17 cellular contexts compared by ENCODE assay signal in genomic region chr7:6167004-6167551, GRCh38.
A peak's percentile ranks its signal among the peaks of the same experiment; 100 is the strongest.
DNase-seq lines count a peak whose midpoint lies in the region; ATAC-seq and TF ChIP-seq lines count a peak whose summit lies in the region.
"Had no signal": no experiment of that assay in that cellular context is flagged by ENCODE, and none has a peak within 500 bp of the region (broad histone marks: within the 10 kb centered on the region; RNA-seq: fewer than 3 reads in every experiment).

No MANE protein-coding gene starts in this region.

- H3K27me3 Mint-ChIP-seq in H9 (ENCODE audit: low read depth) = no peaks in the 10 kb centered on the region; the same call in none of the 2 replicates
- no peaks in the 10 kb centered on the region for H3K27me3 Mint-ChIP-seq in activated CD8-positive, alpha-beta T cell treated with anti-CD3 and anti-CD28 coated beads for 36 hours

- H4K5ac ChIP-seq in H9 (ENCODE audit: insufficient read length, low read depth, low read length) = no peak overlapping the region

- H3K79me1 ChIP-seq in H9 (ENCODE audit: insufficient read depth, low read depth, low read length, poor library complexity, severe bottlenecking) = no peaks in the 10 kb centered on the region

- no peak overlapping the region for H2BK12ac ChIP-seq in H9 (ENCODE audit: insufficient read length, low read depth, low read length)

- H3K36me3 ChIP-seq in left ventricle myocardium inferior (peaks cover 63% of the 10 kb centered on the region), skeletal muscle tissue (ENCODE audit: control insufficient read depth in 3 of 3, insufficient read depth in 3 of 3, low read length in 3 of 3) (peaks cover 26 to 44% (median 28%) of the 10 kb centered on the region in 3 donors)

- H4K91ac ChIP-seq in H9 (ENCODE audit: insufficient read length, low read depth, low read length) = no peak overlapping the region

- H2BK5ac ChIP-seq in H9 (ENCODE audit: insufficient read length, low read length) = no peak overlapping the region

- no peak overlapping the region for H4K8ac ChIP-seq in H9 (replicated peaks; ENCODE audit: insufficient read length, low read depth, low read length)

- DNase-seq in H9 (no peak), left ventricle myocardium inferior (peak; percentile 62), CD1c-positive myeloid dendritic cell (ENCODE audit: extremely low spot score) (no peak)
- no peak for DNase-seq in activated CD8-positive, alpha-beta T cell treated with anti-CD3 and anti-CD28 coated beads for 36 hours
- DNase-seq: activated CD8-positive, alpha-beta memory T cell treated with anti-CD3 and anti-CD28 coated beads for 24 hours; activated gamma-delta T cell; hypothalamus; left colon; NCI-H1105 treated with DMSO at 0.1 percent for 48 hours; NCI-H526 treated with DMSO at 0.1 percent for 48 hours; PC-9; stimulated activated CD4-positive, alpha-beta T cell treated with anti-CD3 and anti-CD28 coated beads, Interleukin-2, amount 100 ng/mL, for 24 hours had no signal

- no CpG with 5 or more reads among the region's 13 CpGs for WGBS in H9 (ENCODE audit: extremely low coverage, insufficient read length, low lambda C conversion rate)

- TF ChIP-seq CTCF in H9 (conservative IDR thresholded peaks at IDR 0.05) = no peak
- TF ChIP-seq CTCF in left ventricle myocardium inferior (IDR thresholded peaks at IDR 0.05; ENCODE audit: borderline replicate concordance) = no peak
- TF ChIP-seq CTCF in activated CD8-positive, alpha-beta T cell treated with anti-CD3 and anti-CD28 coated beads for 36 hours (IDR thresholded peaks at IDR 0.05) = no peak

- no peak overlapping the region for H3K23ac ChIP-seq in H9 (ENCODE audit: insufficient read length, low read depth, low read length)

- intact Hi-C loops in left ventricle myocardium inferior (cut with micrococcal nuclease) = loop anchor here (5.0 kb wide), 1 partner anchor 105 kb away; the partner anchor contains the start of gene CYTH3
- intact Hi-C loops in activated CD8-positive, alpha-beta T cell treated with anti-CD3 and anti-CD28 coated beads for 36 hours (cut with micrococcal nuclease) = loop anchor here (10.0 kb wide), 1 partner anchor 158 kb away; no protein-coding TSS in a partner anchor

- H3K4me3 ChIP-seq in left ventricle myocardium inferior (peak overlapping the region; percentile 13), skeletal muscle tissue (ENCODE audit: low read length in 3 of 3) (no peak overlapping the region)
- H3K4me3 ChIP-seq: PC-9 had no signal

- H2BK120ac ChIP-seq in H9 (ENCODE audit: low read depth, low read length, poor library complexity, severe bottlenecking) = no peak overlapping the region

- no peaks in the 10 kb centered on the region for H3K79me2 ChIP-seq in H9 (ENCODE audit: insufficient read depth, low read length)

- no peak overlapping the region; the same call in 1 of the 2 replicates for H3K14ac ChIP-seq in H9 (ENCODE audit: insufficient read depth, low read length)

- H3K27ac ChIP-seq in H9 (ENCODE audit: insufficient read length, low read depth, low read length) (no peak overlapping the region), left ventricle myocardium inferior (replicated peaks) (peak overlapping the region; percentile 74), skeletal muscle tissue (ENCODE audit: low read depth, low read length) (no peak overlapping the region)
- H3K27ac ChIP-seq: KMS-11, PC-9, VCaP had no signal

- H3K4me1 ChIP-seq in H9 (ENCODE audit: insufficient read depth, low read length) (peaks cover 2% of the 10 kb centered on the region; the same call in 1 of the 2 replicates), left ventricle myocardium inferior (peaks cover 92% of the 10 kb centered on the region), skeletal muscle tissue (ENCODE audit: control insufficient read depth in 3 of 3, insufficient read depth in 3 of 3, low read length in 3 of 3) (peaks cover 12 to 27% (median 20%) of the 10 kb centered on the region in 3 donors)

- no peak overlapping the region; a peak in 1 of 5 replicates for H3K4me3 Mint-ChIP-seq in H9
- no peak overlapping the region for H3K4me3 Mint-ChIP-seq in activated CD8-positive, alpha-beta T cell treated with anti-CD3 and anti-CD28 coated beads for 36 hours

- POLR2A ChIA-PET in activated CD8-positive, alpha-beta T cell treated with anti-CD3 and anti-CD28 coated beads for 36 hours (lab: Charles Lee) = no interaction called here

- H3K18ac ChIP-seq in H9 (ENCODE audit: insufficient read length, low read depth, low read length) = no peak overlapping the region

- H3K27ac Mint-ChIP-seq in H9 = peak overlapping the region; percentile 83 to 92 (median 89); a peak in 6 of 7 replicates
- H3K27ac Mint-ChIP-seq in activated CD8-positive, alpha-beta T cell treated with anti-CD3 and anti-CD28 coated beads for 36 hours = no peak overlapping the region

- H3K9me3 Mint-ChIP-seq in H9 = no peaks in the 10 kb centered on the region
- no peaks in the 10 kb centered on the region for H3K9me3 Mint-ChIP-seq in activated CD8-positive, alpha-beta T cell treated with anti-CD3 and anti-CD28 coated beads for 36 hours

- H3K27me3 ChIP-seq in H9 (ENCODE audit: insufficient read depth, low read length) (no peaks in the 10 kb centered on the region), left ventricle myocardium inferior (ENCODE audit: low read depth) (no peaks in the 10 kb centered on the region), skeletal muscle tissue (ENCODE audit: control insufficient read depth in 3 of 3, insufficient read depth in 3 of 3, low read length in 3 of 3) (no peaks in the 10 kb centered on the region)

- H3K9ac ChIP-seq in H9 (ENCODE audit: extremely low read depth, insufficient read length, low read length) (no peak overlapping the region), skeletal muscle tissue (ENCODE audit: low read depth in 1 of 3, low read length in 3 of 3) (peak overlapping the region in 2 of 3 donors; percentile 7 to 28)
- H3K9ac ChIP-seq: KMS-11 had no signal

- H3K4ac ChIP-seq in H9 (ENCODE audit: low read depth, low read length) = no peak overlapping the region

- peaks cover 5 to 13% (median 5%) of the 10 kb centered on the region in 3 experiments; a peak in 6 of 7 replicates for H3K36me3 Mint-ChIP-seq in H9 (ENCODE audit: insufficient read depth in 1 of 3, low read depth in 3 of 3)
- no peaks in the 10 kb centered on the region for H3K36me3 Mint-ChIP-seq in activated CD8-positive, alpha-beta T cell treated with anti-CD3 and anti-CD28 coated beads for 36 hours (ENCODE audit: low read depth)

- no peaks in the 10 kb centered on the region for H4K20me1 ChIP-seq in H9 (ENCODE audit: control insufficient read depth, insufficient read depth, insufficient read length)

- CTCF ChIA-PET in activated CD8-positive, alpha-beta T cell treated with anti-CD3 and anti-CD28 coated beads for 36 hours (lab: Charles Lee) = interaction anchor here (3.1 kb wide), 1 partner anchor 156 kb away, joined by 7 read pairs; no protein-coding TSS in a partner anchor

- H2AFZ ChIP-seq in H9 (ENCODE audit: low read length) = no peak overlapping the region
- H2AFZ ChIP-seq: PC-9 had no signal

- H3K4me1 Mint-ChIP-seq in H9 = peaks cover 12 to 31% of the 10 kb centered on the region in 2 experiments
- no peaks in the 10 kb centered on the region for H3K4me1 Mint-ChIP-seq in activated CD8-positive, alpha-beta T cell treated with anti-CD3 and anti-CD28 coated beads for 36 hours (ENCODE audit: low read depth)

- no peak overlapping the region for H3T11ph ChIP-seq in H9 (ENCODE audit: low read length)

- H3K23me2 ChIP-seq in H9 (ENCODE audit: insufficient read length, low read depth, low read length, poor library complexity, severe bottlenecking) = no peaks in the 10 kb centered on the region

- H2AK5ac ChIP-seq in H9 (ENCODE audit: insufficient read length, low read length) = no peak overlapping the region

- H3K9me3 ChIP-seq in H9 (ENCODE audit: control insufficient read depth, low read depth, low read length) (no peaks in the 10 kb centered on the region), left ventricle myocardium inferior (replicated peaks) (no peaks in the 10 kb centered on the region), skeletal muscle tissue (ENCODE audit: control insufficient read depth in 3 of 3, low read length in 3 of 3) (no peaks in the 10 kb centered on the region)

- no peak overlapping the region for H3K56ac ChIP-seq in H9 (ENCODE audit: insufficient read length, low read depth, low read length)

- H3K4me2 ChIP-seq in H9 (ENCODE audit: insufficient read depth, insufficient read length, low read length) = no peak overlapping the region
- H3K4me2 ChIP-seq: KMS-11, PC-9 had no signal

- H2BK15ac ChIP-seq in H9 (ENCODE audit: low read depth, low read length) = no peak overlapping the region

- no peak overlapping the region for H2BK20ac ChIP-seq in H9 (ENCODE audit: low read depth, low read length, poor library complexity, severe bottlenecking)

- ATAC-seq in SK-N-SH treated with all-trans-retinoic acid at 6 μM for 48 hours (peak; percentile 5; the same call in 1 of the 3 replicates), GM18870 (IDR thresholded peaks at IDR 0.05; ENCODE audit: unreplicated experiment) (no peak)
- ATAC-seq in activated CD8-positive, alpha-beta T cell treated with anti-CD3 and anti-CD28 coated beads for 36 hours = no peak
- ATAC-seq: left colon had no signal

TF ChIP-seq in SK-N-SH treated with all-trans-retinoic acid at 6 μM for 48 hours, 23 proteins besides CTCF, POLR2A, EP300 and RAD21 (continues in another document):
- TF ChIP-seq PPARA (CRISPR knock-in tag; IDR thresholded peaks at IDR 0.05; ENCODE audit: borderline replicate concordance) (no peak), ARNTL (CRISPR knock-in tag; IDR thresholded peaks at IDR 0.05; ENCODE audit: borderline replicate concordance, low read depth) (no peak), CSDC2 (CRISPR knock-in tag; IDR thresholded peaks at IDR 0.05) (no peak), ZNF70 (CRISPR knock-in tag; IDR thresholded peaks at IDR 0.05) (no peak), RARB (CRISPR knock-in tag; IDR thresholded peaks at IDR 0.05) (no peak), ZNF8 (CRISPR knock-in tag; IDR thresholded peaks at IDR 0.05) (no peak), ESRRG (CRISPR knock-in tag; IDR thresholded peaks at IDR 0.05) (no peak), GLIS3 (CRISPR knock-in tag; IDR thresholded peaks at IDR 0.05) (no peak), PATZ1 (CRISPR knock-in tag; IDR thresholded peaks at IDR 0.05; ENCODE audit: borderline replicate concordance) (no peak)
